ENCODE assay signal across 8 cellular contexts in genomic region chr20:41697861-41698559, GRCh38.
A peak's percentile ranks its signal among the peaks of the same experiment; 100 is the strongest.
DNase-seq lines count a peak whose midpoint lies in the region; ATAC-seq and TF ChIP-seq lines count a peak whose summit lies in the region.

No MANE protein-coding gene starts in this region.

- peak; percentile 77 for TF ChIP-seq CTCF in GM13976 (IDR thresholded peaks at IDR 0.05; ENCODE audit: borderline replicate concordance, control extremely low read depth, extremely low read depth, insufficient read depth, missing control alignments)

- ATAC-seq in activated CD4-positive, CD25-positive, alpha-beta regulatory T cell treated with anti-CD3 and anti-CD28 coated beads, Interleukin-2, amount 50 U/mL, for 24 hours: no peak
- ATAC-seq in HG03469 (IDR thresholded peaks at IDR 0.05; ENCODE audit: unreplicated experiment): no peak
- ATAC-seq in HG03095 (IDR thresholded peaks at IDR 0.05; ENCODE audit: unreplicated experiment): no peak

- in situ Hi-C loops in GM13976 (cut with MboI; ENCODE audit: low sequenced_read_pairs, unreplicated experiment): no loop called here

- DNase-seq in Ammon's horn (ENCODE audit: low spot score) (peak; percentile 25), GM13976 (ENCODE audit: low spot score) (peak; percentile 45), NCI-H2227 treated with DMSO at 0.1 percent for 48 hours (lab: John Stamatoyannopoulos, UW) (peak; percentile 40), amniotic stem cell (lab: John Stamatoyannopoulos, UW) (peak; percentile 5), left kidney (ENCODE audit: low read depth, low spot score) (peak; percentile 56)

Comparison
In these comparisons a context has a peak if more than half of its experiments do, and no peak if none do; other contexts are left out.
1. DNase-seq: peak in every context shown above with its lines; median percentile 56 in left kidney; 45 in GM13976; 40 in NCI-H2227 treated with DMSO at 0.1 percent for 48 hours; 25 in Ammon's horn; 5 in amniotic stem cell.